8 cellular contexts compared by ENCODE assay signal in the genomic region with DNA sequence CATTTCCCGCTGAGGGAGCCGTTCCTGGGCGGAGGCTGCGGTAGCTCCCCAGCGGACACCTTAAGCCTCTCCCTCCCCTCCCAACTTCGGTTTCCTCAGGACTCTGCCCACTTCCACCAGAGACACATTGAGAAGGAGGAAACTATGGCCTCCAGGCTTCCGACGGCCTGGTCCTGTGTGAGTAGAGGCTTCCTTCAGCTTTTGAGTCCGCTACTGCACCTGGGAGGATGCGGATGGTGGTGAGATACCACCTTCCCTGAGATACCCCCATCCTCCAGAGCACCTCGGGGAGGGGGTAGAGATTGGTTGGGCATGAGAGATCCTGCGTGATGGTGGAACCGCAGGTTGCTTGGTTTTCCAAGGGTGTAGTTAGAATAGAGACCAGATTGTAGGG. TPM values are rescaled to one million over a fixed set of nuclear protein-coding genes. Genes with fewer than 3 reads are reported as not detected.
A peak's percentile ranks its signal among the peaks of the same experiment; 100 is the strongest.
DNase-seq lines count a peak whose midpoint lies in the region; ATAC-seq, FAIRE-seq and TF ChIP-seq lines count a peak whose summit lies in the region.

No MANE protein-coding gene starts in this region.

- ATAC-seq in HG02870 (IDR thresholded peaks at IDR 0.05; ENCODE audit: unreplicated experiment): no peak

- no peaks in the 10 kb centered on the region for H3K9me2 ChIP-seq in SU-DHL-6 (replicated peaks; ENCODE audit: insufficient read depth, low read length)

- H3K27ac ChIP-seq in SU-DHL-6 (ENCODE audit: low read depth, low read length): peak overlapping the region; percentile 85
- H3K27ac ChIP-seq in skeletal muscle tissue (ENCODE audit: low read depth, low read length): peak overlapping the region; percentile 99

- H2AFZ ChIP-seq in SU-DHL-6 (ENCODE audit: low read depth, low read length, severe bottlenecking): peak overlapping the region; percentile 91

- H3K27me3 ChIP-seq in HAP-1 (ENCODE audit: low read depth) (no peaks in the 10 kb centered on the region), SU-DHL-6 (ENCODE audit: low read length) (no peaks in the 10 kb centered on the region), skeletal muscle tissue (ENCODE audit: control insufficient read depth in 3 of 3, insufficient read depth in 3 of 3, low read length in 3 of 3) (no peaks in the 10 kb centered on the region)

- H3F3A ChIP-seq in SU-DHL-6 (ENCODE audit: insufficient read depth): peaks cover 8% of the 10 kb centered on the region; the same call in 1 of the 2 replicates

- H3K9me3 ChIP-seq in HAP-1 (peaks cover 32% of the 10 kb centered on the region), SU-DHL-6 (ENCODE audit: insufficient read depth, low read length) (peaks cover 25% of the 10 kb centered on the region; the same call in 1 of the 2 replicates), skeletal muscle tissue (ENCODE audit: control insufficient read depth in 3 of 3, low read length in 3 of 3) (peaks cover 37 to 51% (median 43%) of the 10 kb centered on the region in 3 donors)

- no peak for DNase-seq in HAP-1 (ENCODE audit: low spot score in 2 of 2)
- no peak for DNase-seq in fibroblast of villous mesenchyme (ENCODE audit: low read depth)
- no peak for DNase-seq in NCI-H69 (lab: John Stamatoyannopoulos, UW)
- no peak for DNase-seq in GM19239 (ENCODE audit: insufficient read length, low spot score)
- no peak for DNase-seq in NCI-H1694 (lab: John Stamatoyannopoulos, UW)

- H3K4me1 ChIP-seq in HAP-1 (no peaks in the 10 kb centered on the region; the same call in 1 of the 2 replicates), skeletal muscle tissue (ENCODE audit: control insufficient read depth in 3 of 3, insufficient read depth in 3 of 3, low read length in 3 of 3) (peaks cover 5 to 18% (median 8%) of the 10 kb centered on the region in 3 donors)

- H3K79me2 ChIP-seq in SU-DHL-6 (ENCODE audit: insufficient read depth, low read length): peaks cover 18% of the 10 kb centered on the region

- peaks cover 20% of the 10 kb centered on the region for H3K36me3 ChIP-seq in HAP-1 (replicated peaks)
- peaks cover 36% of the 10 kb centered on the region for H3K36me3 ChIP-seq in SU-DHL-6 (ENCODE audit: low read length)
- peaks cover 32 to 45% (median 36%) of the 10 kb centered on the region in 3 donors for H3K36me3 ChIP-seq in skeletal muscle tissue (ENCODE audit: control insufficient read depth in 3 of 3, insufficient read depth in 3 of 3, low read length in 3 of 3)

- in situ Hi-C loops in HAP-1 (cut with MboI; ENCODE audit: low sequenced_read_pairs): no loop called here

- FAIRE-seq in GM19239 (lab: Jason Lieb, UNC): no peak

- peak overlapping the region; percentile 77 for H3K4me3 ChIP-seq in HAP-1
- H3K4me3 ChIP-seq in SU-DHL-6 (ENCODE audit: insufficient read depth, low read length, poor library complexity, severe bottlenecking): peak overlapping the region; percentile 85
- H3K4me3 ChIP-seq in fibroblast of villous mesenchyme (ENCODE audit: low read depth, low read length): peak overlapping the region; percentile 93
- peak overlapping the region; percentile 84 to 99 (median 95) for H3K4me3 ChIP-seq in skeletal muscle tissue (ENCODE audit: low read length in 3 of 3)

- H3K4me2 ChIP-seq in SU-DHL-6 (ENCODE audit: low read depth, low read length, poor library complexity, severe bottlenecking): peak overlapping the region; percentile 90

- H3K9ac ChIP-seq in SU-DHL-6 (ENCODE audit: low read length): peak overlapping the region; percentile 85
- peak overlapping the region; percentile 88 to 97 (median 95) for H3K9ac ChIP-seq in skeletal muscle tissue (ENCODE audit: low read depth in 1 of 3, low read length in 3 of 3)

- no peaks in the 10 kb centered on the region for H4K20me1 ChIP-seq in SU-DHL-6 (ENCODE audit: low read depth, low read length)

- no peak for TF ChIP-seq CTCF in SU-DHL-6 (IDR thresholded peaks at IDR 0.05; ENCODE audit: insufficient read depth, low read length, poor library complexity, severe bottlenecking)
- no peak for TF ChIP-seq CTCF in fibroblast of villous mesenchyme (IDR thresholded peaks at IDR 0.05; ENCODE audit: insufficient read depth, low read depth, low read length)

RNA-seq across cellular contexts. Expression of a gene that starts 1.0 kb away (rescaled TPM):
- total RNA-seq in fibroblast of villous mesenchyme: 12.9 and 17.7 TPM in 2 replicates
- 11.0 TPM for total RNA-seq in skeletal muscle tissue

RNA-seq across cellular contexts. Expression of a gene that starts 33.2 kb away (rescaled TPM):
- 9.7 and 14.2 TPM in 2 replicates for total RNA-seq in fibroblast of villous mesenchyme
- total RNA-seq in skeletal muscle tissue: 16.2 TPM

RNA-seq across cellular contexts. Expression of a gene that starts 44.9 kb away (rescaled TPM):
- total RNA-seq in fibroblast of villous mesenchyme (26.7 and 47.5 TPM in 2 replicates), skeletal muscle tissue (26.1 TPM)
